Comparison of ENCODE assay signal across 1 cellular context in genomic region chr20:37379967-37380828, GRCh38.
TF ChIP-seq lines count a peak whose summit lies in the region.

No MANE protein-coding gene starts in this region.

TF ChIP-seq in HepG2, 621 proteins besides CTCF, POLR2A, EP300 and RAD21 (continued from another document and continues in another):
- no peak for TF ChIP-seq ZIK1 (CRISPR knock-in tag; IDR thresholded peaks at IDR 0.05; ENCODE audit: borderline replicate concordance, low read depth)
- no peak for TF ChIP-seq ZSCAN30 (CRISPR knock-in tag; IDR thresholded peaks at IDR 0.05)
- no peak for TF ChIP-seq TRIM22 (IDR thresholded peaks at IDR 0.05)
- 0 out of 2 replicates have a peak, but pooled peaks have one; percentile 27 for TF ChIP-seq ATF1 (CRISPR knock-in tag; IDR thresholded peaks at IDR 0.05)
- TF ChIP-seq HINFP (CRISPR knock-in tag; IDR thresholded peaks at IDR 0.05; ENCODE audit: low read depth): no peak
- no peak for TF ChIP-seq E2F1 (CRISPR knock-in tag; IDR thresholded peaks at IDR 0.05)
- peak; percentile 62; the same call in 1 of the 2 replicates for TF ChIP-seq SIX1 (CRISPR knock-in tag; IDR thresholded peaks at IDR 0.05; ENCODE audit: borderline replicate concordance)
- no peak for TF ChIP-seq SSRP1 (CRISPR knock-in tag; IDR thresholded peaks at IDR 0.05)
- TF ChIP-seq ZNF619 (CRISPR knock-in tag; IDR thresholded peaks at IDR 0.05): no peak
- no peak for TF ChIP-seq NFE2L1 (CRISPR knock-in tag; IDR thresholded peaks at IDR 0.05; ENCODE audit: borderline replicate concordance)
- TF ChIP-seq SP1 (IDR thresholded peaks at IDR 0.05): no peak
- no peak for TF ChIP-seq SP1 (CRISPR knock-in tag; IDR thresholded peaks at IDR 0.05)
- TF ChIP-seq ZNF660 (CRISPR knock-in tag; IDR thresholded peaks at IDR 0.05; ENCODE audit: borderline replicate concordance, low read depth): no peak
- no peak for TF ChIP-seq NFE2 (CRISPR knock-in tag; IDR thresholded peaks at IDR 0.05)
- TF ChIP-seq TBL1XR1 (IDR thresholded peaks at IDR 0.05; ENCODE audit: borderline replicate concordance, low read length, partially characterized antibody): no peak
- TF ChIP-seq NR2F6 (IDR thresholded peaks at IDR 0.05): 0 out of 2 replicates have a peak, but pooled peaks have one; percentile 27
- no peak; the same call in none of the 2 replicates for TF ChIP-seq NR2F6 (CRISPR knock-in tag; IDR thresholded peaks at IDR 0.05)
- peak; percentile 53; the same call in 1 of the 2 replicates for TF ChIP-seq NFIC (IDR thresholded peaks at IDR 0.05; ENCODE audit: low read length)
- TF ChIP-seq ZNF770 (CRISPR knock-in tag; IDR thresholded peaks at IDR 0.05): 0 out of 2 replicates have a peak, but pooled peaks have one; percentile 50
- no peak for TF ChIP-seq TGIF2 (CRISPR knock-in tag; IDR thresholded peaks at IDR 0.05)
- TF ChIP-seq AKNA (CRISPR knock-in tag; IDR thresholded peaks at IDR 0.05; ENCODE audit: borderline replicate concordance): no peak
- TF ChIP-seq FOXK2 (IDR thresholded peaks at IDR 0.05): no peak
- TF ChIP-seq ZNF580 (CRISPR knock-in tag; IDR thresholded peaks at IDR 0.05; ENCODE audit: borderline replicate concordance, low read depth): 0 out of 2 replicates have a peak, but pooled peaks have one; percentile 27
- peak; percentile 36; the same call in 1 of the 2 replicates for TF ChIP-seq UBTF (CRISPR knock-in tag; IDR thresholded peaks at IDR 0.05)
- 0 out of 2 replicates have a peak, but pooled peaks have one; percentile 45 for TF ChIP-seq ZNF333 (CRISPR knock-in tag; IDR thresholded peaks at IDR 0.05; ENCODE audit: borderline replicate concordance)
- no peak for TF ChIP-seq SRSF4 (IDR thresholded peaks at IDR 0.05; ENCODE audit: low read depth, low read length, poor library complexity, severe bottlenecking)
- peak; percentile 20; the same call in 1 of the 2 replicates for TF ChIP-seq NR2C2 (CRISPR knock-in tag; IDR thresholded peaks at IDR 0.05; ENCODE audit: borderline replicate concordance)
- no peak for TF ChIP-seq ZNF543 (CRISPR knock-in tag; IDR thresholded peaks at IDR 0.05)
- no peak for TF ChIP-seq FUBP1 (CRISPR knock-in tag; IDR thresholded peaks at IDR 0.05; ENCODE audit: borderline replicate concordance)
- no peak for TF ChIP-seq SIN3B (IDR thresholded peaks at IDR 0.05; ENCODE audit: low read length)
- no peak for TF ChIP-seq ZNF646 (CRISPR knock-in tag; IDR thresholded peaks at IDR 0.05)
- peak; percentile 19; the same call in 1 of the 2 replicates for TF ChIP-seq ZNF205 (CRISPR knock-in tag; IDR thresholded peaks at IDR 0.05)
